In genomic region chr15:78987891-78988360, GRCh38 we compare ENCODE assay signal across 10 cellular contexts. TPM values are rescaled to one million over a fixed set of nuclear protein-coding genes. Genes with fewer than 3 reads are reported as not detected.
DNase-seq lines count a peak whose midpoint lies in the region; ATAC-seq, FAIRE-seq and TF ChIP-seq lines count a peak whose summit lies in the region.
"Had no signal": no experiment of that assay in that cellular context is flagged by ENCODE, and none has a peak within 500 bp of the region (broad histone marks: within the 10 kb centered on the region; RNA-seq: fewer than 3 reads in every experiment).

No MANE protein-coding gene starts in this region.

- H3K27me3 ChIP-seq in OCI-LY3 (ENCODE audit: low read depth, low read length) = no peaks in the 10 kb centered on the region

- H3K4me2 ChIP-seq in A549 (peak overlapping the region; percentile 54), OCI-LY3 (ENCODE audit: low read length) (peak overlapping the region; percentile 25; the same call in 1 of the 2 replicates)

- TF ChIP-seq CTCF in A549 (IDR thresholded peaks at IDR 0.05) (no peak), OCI-LY3 (IDR thresholded peaks at IDR 0.05; ENCODE audit: low read depth, low read length) (no peak)

- H3K27ac ChIP-seq in A549 = peak overlapping the region; percentile 74 to 90
- peak overlapping the region; percentile 10; the same call in 1 of the 2 replicates for H3K27ac ChIP-seq in OCI-LY3 (ENCODE audit: low read length)

- H3K4me3 ChIP-seq in A549 (no peak overlapping the region), OCI-LY3 (ENCODE audit: low read length) (no peak overlapping the region)

- H3K9me3 ChIP-seq in A549 (no peaks in the 10 kb centered on the region), OCI-LY3 (ENCODE audit: insufficient read depth, low read length) (no peaks in the 10 kb centered on the region)

- WGBS in A549 (ENCODE audit: missing lambda C conversion rate) = 77% methylated on average over 6 of the region's 6 CpGs

- H2AFZ ChIP-seq in OCI-LY3 (ENCODE audit: low read depth, low read length) = no peak overlapping the region

- H3K36me3 ChIP-seq in OCI-LY3 (replicated peaks; ENCODE audit: low read depth, low read length) = peaks cover 32% of the 10 kb centered on the region

- H3K79me2 ChIP-seq in OCI-LY3 (ENCODE audit: low read length) = no peaks in the 10 kb centered on the region

- CTCF ChIA-PET in A549 (lab: Yijun Ruan, JAX) = interaction anchor here (1.8 kb wide), 1 partner anchor 9 kb away, joined by 10 read pairs; no protein-coding TSS in a partner anchor

- no peak for TF ChIP-seq EP300 in A549 (IDR thresholded peaks at IDR 0.05)

- TF ChIP-seq RAD21 in A549 (conservative IDR thresholded peaks at IDR 0.05 in 1 of 2, IDR thresholded peaks at IDR 0.05 in 1 of 2) = no peak

- H4K20me1 ChIP-seq in OCI-LY3 (ENCODE audit: insufficient read depth, low read length) = no peaks in the 10 kb centered on the region

- H3K4me1 ChIP-seq in A549 = peaks cover 17% of the 10 kb centered on the region
- peaks cover 33% of the 10 kb centered on the region for H3K4me1 ChIP-seq in OCI-LY3 (ENCODE audit: low read length)

- no peak for FAIRE-seq in A549 (lab: Jason Lieb, UNC)
- no peak for FAIRE-seq in frontal cortex (lab: Jason Lieb, UNC)

- H3K9ac ChIP-seq in OCI-LY3 (ENCODE audit: low read length) = no peak overlapping the region

- peak in 1 of 2 experiments; percentile 3; a peak in 3 of 6 replicates for ATAC-seq in A549
- ATAC-seq in GM18520 (IDR thresholded peaks at IDR 0.05; ENCODE audit: unreplicated experiment) = no peak

- DNase-seq in A549 (ENCODE audit: low read depth in 1 of 2, low spot score in 1 of 2) = no peak
- DNase-seq in dermis microvascular lymphatic vessel endothelial cell (ENCODE audit: low read depth in 2 of 2) = peak; percentile 28 to 63
- peak; percentile 35 for DNase-seq in myocyte (ENCODE audit: low read depth)
- DNase-seq in T-helper 1 cell = no peak
- no peak for DNase-seq in frontal cortex (ENCODE audit: low spot score in 2 of 2)
- DNase-seq in DMS153 (lab: John Stamatoyannopoulos, UW) = no peak
- DNase-seq: activated CD4-positive, alpha-beta T cell treated with anti-CD3 and anti-CD28 coated beads, Interleukin-2, amount 50 U/mL, for 48 hours; stimulated activated CD4-positive, alpha-beta T cell treated with anti-CD3 and anti-CD28 coated beads, Interleukin-2, amount 100 ng/mL, for 48 hours had no signal

- POLR2A ChIA-PET in A549 (lab: Yijun Ruan, JAX) = no interaction called here

- TF ChIP-seq POLR2A in A549 (IDR thresholded peaks at IDR 0.05; ENCODE audit: low read length) = no peak

TF ChIP-seq in A549, 52 proteins besides CTCF, POLR2A, EP300 and RAD21:
- no peak for TF ChIP-seq JUN (IDR thresholded peaks at IDR 0.05)
- no peak for TF ChIP-seq PHF8 (IDR thresholded peaks at IDR 0.05; ENCODE audit: borderline replicate concordance, low read depth)

RNA-seq across cellular contexts. Expression of gene CTSH, which starts 43.1 kb away (rescaled TPM):
- 33.3 and 33.4 TPM in 2 replicates for polyA plus RNA-seq in A549 (2011; rRNA removed)
- 24.2 and 24.3 TPM in 2 replicates for polyA plus RNA-seq in A549 (2012; cell fraction: cytosol; rRNA removed)
- 20.3 and 29.3 TPM in 2 replicates for polyA plus RNA-seq in A549 (2012; cell fraction: nucleus; rRNA removed)
- polyA plus RNA-seq in A549 (2017; fragmentation: RNase III; extraction: RNeasy Plus Mini Kit Qiagen cat#74134 plus additional on column Dnase treatment) = 25.2 to 36.2 TPM (median 32.8 TPM) in 3 replicates
- polyA minus RNA-seq in A549 (2011; rRNA and poly(A)+ RNA removed) = 16.9 and 20.6 TPM in 2 replicates
- 62.8 and 112 TPM in 2 replicates for total RNA-seq in dermis microvascular lymphatic vessel endothelial cell
- total RNA-seq in myocyte = 1,721 and 2,454 TPM in 2 replicates
- polyA plus RNA-seq in myocyte (2012) = 673 TPM
- total RNA-seq in frontal cortex = 4.9 TPM

Comparison
In these comparisons a context has a peak if more than half of its experiments do, and no peak if none do; other contexts are left out.
1. DNase-seq: peak in dermis microvascular lymphatic vessel endothelial cell (2 of 2) and myocyte (single experiment); none in A549 (0 of 2), T-helper 1 cell (0 of 5), frontal cortex (0 of 2) and DMS153 (single experiment).
2. RNA of gene CTSH, which starts 43.1 kb away (total RNA-seq): 1,721 to 2,454 TPM in myocyte; 62.8 to 112 TPM in dermis microvascular lymphatic vessel endothelial cell and 4.9 TPM in frontal cortex (single experiment); every median in the first group is over 10 times any median in the second.